ENCODE assay signal across 10 cellular contexts in genomic region chr6:134520181-134521115, GRCh38.
DNase-seq lines count a peak whose midpoint lies in the region; ATAC-seq and TF ChIP-seq lines count a peak whose summit lies in the region.
"Had no signal": no experiment of that assay in that cellular context is flagged by ENCODE, and none has a peak within 500 bp of the region (broad histone marks: within the 10 kb centered on the region; RNA-seq: fewer than 3 reads in every experiment).

No MANE protein-coding gene starts in this region.

- ATAC-seq in activated CD8-positive, alpha-beta T cell treated with anti-CD3 and anti-CD28 coated beads, Interleukin-2, amount 10 ng/mL, durations not matched to agents 7 days and 5 days: no peak
- no peak for ATAC-seq in stimulated activated naive CD8-positive, alpha-beta T cell treated with anti-CD3 and anti-CD28 coated beads, Interleukin-15, amount 100 ng/mL, for 72 hours
- no peak for ATAC-seq in GM21447 (IDR thresholded peaks at IDR 0.05; ENCODE audit: unreplicated experiment)

- no peak for DNase-seq in activated CD4-positive, alpha-beta T cell treated with anti-CD3 and anti-CD28 coated beads, Interleukin-2, amount 10 ng/mL, durations not matched to agents 7 days and 5 days
- no peak for DNase-seq in activated CD4-positive, alpha-beta T cell treated with anti-CD3 and anti-CD28 coated beads for 1 hour
- no peak for DNase-seq in activated CD8-positive, alpha-beta T cell treated with anti-CD3 and anti-CD28 coated beads, Interleukin-2, amount 10 ng/mL, durations not matched to agents 7 days and 5 days
- peak; percentile 81 for DNase-seq in fibroblast of pulmonary artery (ENCODE audit: low read depth)
- DNase-seq in stimulated activated naive CD8-positive, alpha-beta T cell treated with anti-CD3 and anti-CD28 coated beads, Interleukin-15, amount 100 ng/mL, for 72 hours: no peak
- no peak for DNase-seq in GDM1 (lab: John Stamatoyannopoulos, UW)
- DNase-seq in sigmoid colon: no peak
- DNase-seq: activated CD8-positive, alpha-beta memory T cell treated with anti-CD3 and anti-CD28 coated beads, Interleukin-2, amount 50 U/mL, for 48 hours; SW 1271 had no signal

- no peak overlapping the region for H3K27ac ChIP-seq in sigmoid colon

- POLR2A ChIA-PET in activated CD4-positive, alpha-beta T cell treated with anti-CD3 and anti-CD28 coated beads, Interleukin-2, amount 10 ng/mL, durations not matched to agents 7 days and 5 days (lab: Charles Lee): no interaction called here
- POLR2A ChIA-PET in activated CD8-positive, alpha-beta T cell treated with anti-CD3 and anti-CD28 coated beads, Interleukin-2, amount 10 ng/mL, durations not matched to agents 7 days and 5 days (lab: Charles Lee): interaction anchor here (1.0 kb wide), 1 partner anchor 64 kb away, joined by 3 read pairs; no protein-coding TSS in a partner anchor

- no peaks in the 10 kb centered on the region for H3K36me3 ChIP-seq in sigmoid colon

- WGBS in sigmoid colon, 2 donors: 82 to 87% methylated on average over 12 of the region's 12 CpGs

- no peaks in the 10 kb centered on the region for H3K9me3 Mint-ChIP-seq in activated CD4-positive, alpha-beta T cell treated with anti-CD3 and anti-CD28 coated beads, Interleukin-2, amount 10 ng/mL, durations not matched to agents 7 days and 5 days
- no peaks in the 10 kb centered on the region for H3K9me3 Mint-ChIP-seq in activated CD8-positive, alpha-beta T cell treated with anti-CD3 and anti-CD28 coated beads, Interleukin-2, amount 10 ng/mL, durations not matched to agents 7 days and 5 days (ENCODE audit: insufficient read depth)
- no peaks in the 10 kb centered on the region for H3K9me3 Mint-ChIP-seq in stimulated activated naive CD8-positive, alpha-beta T cell treated with anti-CD3 and anti-CD28 coated beads, Interleukin-15, amount 100 ng/mL, for 72 hours

- no peak overlapping the region for H3K4me3 Mint-ChIP-seq in activated CD4-positive, alpha-beta T cell treated with anti-CD3 and anti-CD28 coated beads, Interleukin-2, amount 10 ng/mL, durations not matched to agents 7 days and 5 days
- H3K4me3 Mint-ChIP-seq in activated CD8-positive, alpha-beta T cell treated with anti-CD3 and anti-CD28 coated beads, Interleukin-2, amount 10 ng/mL, durations not matched to agents 7 days and 5 days: no peak overlapping the region
- peak overlapping the region; percentile 12 to 44 for H3K4me3 Mint-ChIP-seq in stimulated activated naive CD8-positive, alpha-beta T cell treated with anti-CD3 and anti-CD28 coated beads, Interleukin-15, amount 100 ng/mL, for 72 hours

- H3K27me3 Mint-ChIP-seq in activated CD4-positive, alpha-beta T cell treated with anti-CD3 and anti-CD28 coated beads, Interleukin-2, amount 10 ng/mL, durations not matched to agents 7 days and 5 days: no peaks in the 10 kb centered on the region
- no peaks in the 10 kb centered on the region for H3K27me3 Mint-ChIP-seq in activated CD8-positive, alpha-beta T cell treated with anti-CD3 and anti-CD28 coated beads, Interleukin-2, amount 10 ng/mL, durations not matched to agents 7 days and 5 days (ENCODE audit: low read depth)
- H3K27me3 Mint-ChIP-seq in stimulated activated naive CD8-positive, alpha-beta T cell treated with anti-CD3 and anti-CD28 coated beads, Interleukin-15, amount 100 ng/mL, for 72 hours: no peaks in the 10 kb centered on the region

- H3K4me1 ChIP-seq in sigmoid colon: peaks cover 0 to 12% (median 6%) of the 10 kb centered on the region in 4 donors

- TF ChIP-seq CTCF in fibroblast of pulmonary artery (IDR thresholded peaks at IDR 0.05; ENCODE audit: low read length, missing control alignments) (no peak), sigmoid colon (IDR thresholded peaks at IDR 0.05) (no peak)

- peaks cover 27% of the 10 kb centered on the region for H3K4me1 Mint-ChIP-seq in activated CD4-positive, alpha-beta T cell treated with anti-CD3 and anti-CD28 coated beads, Interleukin-2, amount 10 ng/mL, durations not matched to agents 7 days and 5 days
- H3K4me1 Mint-ChIP-seq in activated CD8-positive, alpha-beta T cell treated with anti-CD3 and anti-CD28 coated beads, Interleukin-2, amount 10 ng/mL, durations not matched to agents 7 days and 5 days (ENCODE audit: low read depth): peaks cover 39% of the 10 kb centered on the region
- H3K4me1 Mint-ChIP-seq in stimulated activated naive CD8-positive, alpha-beta T cell treated with anti-CD3 and anti-CD28 coated beads, Interleukin-15, amount 100 ng/mL, for 72 hours: peaks cover 76% of the 10 kb centered on the region

- H3K36me3 Mint-ChIP-seq in activated CD4-positive, alpha-beta T cell treated with anti-CD3 and anti-CD28 coated beads, Interleukin-2, amount 10 ng/mL, durations not matched to agents 7 days and 5 days (ENCODE audit: low read depth): peaks cover 2% of the 10 kb centered on the region
- peaks cover 6% of the 10 kb centered on the region for H3K36me3 Mint-ChIP-seq in activated CD8-positive, alpha-beta T cell treated with anti-CD3 and anti-CD28 coated beads, Interleukin-2, amount 10 ng/mL, durations not matched to agents 7 days and 5 days (ENCODE audit: low read depth)

- H3K4me3 ChIP-seq in fibroblast of pulmonary artery (replicated peaks; ENCODE audit: low read depth, low read length): no peak overlapping the region
- H3K4me3 ChIP-seq in sigmoid colon: no peak overlapping the region

- no peaks in the 10 kb centered on the region for H3K27me3 ChIP-seq in sigmoid colon

- CTCF ChIA-PET in activated CD4-positive, alpha-beta T cell treated with anti-CD3 and anti-CD28 coated beads, Interleukin-2, amount 10 ng/mL, durations not matched to agents 7 days and 5 days (lab: Charles Lee): interaction anchor here (0.6 to 1.5 kb wide), 8 partner anchors 8 to 1792 kb away, joined by 3 to 5 read pairs (median 4); no protein-coding TSS in a partner anchor
- CTCF ChIA-PET in activated CD8-positive, alpha-beta T cell treated with anti-CD3 and anti-CD28 coated beads, Interleukin-2, amount 10 ng/mL, durations not matched to agents 7 days and 5 days (lab: Charles Lee): interaction anchor here (0.6 kb wide), 1 partner anchor 884 kb away, joined by 3 read pairs; no protein-coding TSS in a partner anchor

- intact Hi-C loops in sigmoid colon (cut with DNase I): no loop called here

- H3K9me3 ChIP-seq in sigmoid colon: no peaks in the 10 kb centered on the region

- TF ChIP-seq EP300 in sigmoid colon (IDR thresholded peaks at IDR 0.05): no peak

- H3K27ac Mint-ChIP-seq in activated CD4-positive, alpha-beta T cell treated with anti-CD3 and anti-CD28 coated beads, Interleukin-2, amount 10 ng/mL, durations not matched to agents 7 days and 5 days: peak overlapping the region; percentile 87
- peak overlapping the region; percentile 59 for H3K27ac Mint-ChIP-seq in activated CD8-positive, alpha-beta T cell treated with anti-CD3 and anti-CD28 coated beads, Interleukin-2, amount 10 ng/mL, durations not matched to agents 7 days and 5 days
- H3K27ac Mint-ChIP-seq in stimulated activated naive CD8-positive, alpha-beta T cell treated with anti-CD3 and anti-CD28 coated beads, Interleukin-15, amount 100 ng/mL, for 72 hours: peak overlapping the region; percentile 68 to 89

- no peak for TF ChIP-seq POLR2A in sigmoid colon (IDR thresholded peaks at IDR 0.05)

Comparison
In these comparisons a context has a peak if more than half of its experiments do, and no peak if none do; other contexts are left out.
1. H3K4me3 Mint-ChIP-seq: peak in stimulated activated naive CD8-positive, alpha-beta T cell treated with anti-CD3 and anti-CD28 coated beads, Interleukin-15, amount 100 ng/mL, for 72 hours (2 of 2); none in activated CD4-positive, alpha-beta T cell treated with anti-CD3 and anti-CD28 coated beads, Interleukin-2, amount 10 ng/mL, durations not matched to agents 7 days and 5 days (single experiment) and activated CD8-positive, alpha-beta T cell treated with anti-CD3 and anti-CD28 coated beads, Interleukin-2, amount 10 ng/mL, durations not matched to agents 7 days and 5 days (single experiment).
2. Peak in every context shown above with its lines, with median percentiles within 50 percentile points of each other: H3K27ac Mint-ChIP-seq.